ENCODE assay signal across 9 cellular contexts in the genomic region with DNA sequence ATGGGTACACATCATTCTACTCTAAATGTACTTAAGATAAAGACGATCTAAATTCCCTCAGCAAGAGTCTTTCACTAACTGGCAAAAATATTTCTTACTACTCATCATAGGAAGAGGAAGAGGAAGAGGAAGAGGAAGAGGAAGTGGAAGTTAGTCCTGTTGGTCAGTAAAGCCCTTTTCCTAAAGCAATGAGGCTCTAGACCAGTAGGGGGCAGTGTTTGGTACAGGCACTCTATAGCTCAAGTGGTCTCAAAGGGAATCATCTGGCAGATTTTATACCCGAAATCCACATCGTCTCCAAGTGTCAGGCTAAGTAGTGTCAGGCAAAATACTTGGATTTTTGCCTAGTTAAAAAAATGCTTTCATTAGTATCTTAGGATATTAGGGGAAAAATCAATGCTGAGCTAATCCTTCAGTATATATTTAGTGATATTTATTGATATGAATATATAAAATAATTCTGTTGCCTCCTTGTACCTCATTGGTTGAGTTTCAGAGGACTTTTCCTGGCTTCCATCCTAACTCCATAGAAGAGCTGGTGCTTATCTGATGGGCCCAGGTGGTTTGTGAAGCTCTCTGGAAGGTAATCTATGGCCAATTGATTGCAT. TPM values are rescaled to one million over a fixed set of nuclear protein-coding genes. Genes with fewer than 3 reads are reported as not detected.
DNase-seq lines count a peak whose midpoint lies in the region; ATAC-seq and TF ChIP-seq lines count a peak whose summit lies in the region.
"Had no signal": no experiment of that assay in that cellular context is flagged by ENCODE, and none has a peak within 500 bp of the region (broad histone marks: within the 10 kb centered on the region; RNA-seq: fewer than 3 reads in every experiment).

No MANE protein-coding gene starts in this region.

- H3K4me3 Mint-ChIP-seq in stimulated activated memory B cell treated with anti-CD40 and anti-IgM and Interleukin-4, amounts not matched to agents 10 μg/mL and 1 μg/mL and 100 μg/mL, for 72 hours: no peak overlapping the region

- H3K4me1 Mint-ChIP-seq in stimulated activated memory B cell treated with anti-CD40 and anti-IgM and Interleukin-4, amounts not matched to agents 10 μg/mL and 1 μg/mL and 100 μg/mL, for 72 hours: no peaks in the 10 kb centered on the region

- no peak for TF ChIP-seq POLR2A in HCT116 (IDR thresholded peaks at IDR 0.05; ENCODE audit: borderline replicate concordance, extremely low read depth, insufficient read depth, insufficient read length)

- no peaks in the 10 kb centered on the region for H3K9me2 ChIP-seq in HCT116 (ENCODE audit: insufficient read depth)

- H3K4me3 ChIP-seq in HCT116 (replicated peaks in 1 of 2; ENCODE audit: low read depth in 1 of 2, low read length in 2 of 2): no peak overlapping the region

- H3K9ac ChIP-seq in HCT116 (ENCODE audit: low read length): no peak overlapping the region

- no peaks in the 10 kb centered on the region for H3K9me3 ChIP-seq in HCT116 (ENCODE audit: control insufficient read depth in 1 of 2, insufficient read depth in 1 of 2, low read depth in 1 of 2, low read length in 2 of 2)

- peak; percentile 63 for TF ChIP-seq RAD21 in HCT116 (IDR thresholded peaks at IDR 0.05; ENCODE audit: low read depth)

- peak overlapping the region; percentile 70 for H3K27ac ChIP-seq in HCT116 (ENCODE audit: low read depth, low read length)

- H3K36me3 Mint-ChIP-seq in stimulated activated memory B cell treated with anti-CD40 and anti-IgM and Interleukin-4, amounts not matched to agents 10 μg/mL and 1 μg/mL and 100 μg/mL, for 72 hours: no peaks in the 10 kb centered on the region

- H3K79me2 ChIP-seq in HCT116 (ENCODE audit: insufficient read depth, low read length): peaks cover 100% of the 10 kb centered on the region

- no peak overlapping the region for H3K27ac Mint-ChIP-seq in stimulated activated memory B cell treated with anti-CD40 and anti-IgM and Interleukin-4, amounts not matched to agents 10 μg/mL and 1 μg/mL and 100 μg/mL, for 72 hours

- H3K36me3 ChIP-seq in HCT116 (ENCODE audit: control insufficient read depth in 1 of 2, insufficient read depth in 2 of 2, low read length in 2 of 2): peaks cover 1 to 47% of the 10 kb centered on the region in 2 experiments; a peak in 3 of 4 replicates

- peak; percentile 22 to 95 (median 92); a peak in 5 of 6 replicates for TF ChIP-seq CTCF in HCT116 (IDR thresholded peaks at IDR 0.05 in 2 of 3, conservative IDR thresholded peaks at IDR 0.05 in 1 of 3; ENCODE audit: borderline replicate concordance in 1 of 3, insufficient read depth in 1 of 3, low read depth in 2 of 3, low read length in 2 of 3)

- DNase-seq in CMK (ENCODE audit: low read depth) (peak; percentile 69), HCT116 (ENCODE audit: low read depth, low spot score) (peak; percentile 57), SK-N-DZ (ENCODE audit: low spot score) (peak; percentile 4), head of caudate nucleus (peak in 31 of 42 donors; percentile 30 to 91 (median 63)), T1000 (lab: John Stamatoyannopoulos, UW) (no peak), NCI-H774 (lab: John Stamatoyannopoulos, UW) (no peak)
- peak; percentile 46 for DNase-seq in stimulated activated CD8-positive, alpha-beta memory T cell treated with anti-CD3 and anti-CD28 coated beads, Interleukin-4, amount 100 ng/mL, for 48 hours

- RAD21 ChIA-PET in HCT116 (lab: Charles Lee; ENCODE audit: low non-redundant PET in 1 of 2, low total read pairs in 2 of 2, uncharacterized antibody in 2 of 2, unreplicated experiment in 2 of 2): no interaction called here

- ATAC-seq in HCT116: peak; percentile 35; the same call in 1 of the 2 replicates
- no peak for ATAC-seq in stimulated activated memory B cell treated with anti-CD40 and anti-IgM and Interleukin-4, amounts not matched to agents 10 μg/mL and 1 μg/mL and 100 μg/mL, for 72 hours

- no peak overlapping the region for H2AFZ ChIP-seq in HCT116 (ENCODE audit: low read depth, low read length, poor library complexity, severe bottlenecking)

- peaks cover 16% of the 10 kb centered on the region for H3K27me3 Mint-ChIP-seq in stimulated activated memory B cell treated with anti-CD40 and anti-IgM and Interleukin-4, amounts not matched to agents 10 μg/mL and 1 μg/mL and 100 μg/mL, for 72 hours

- H3K9me3 Mint-ChIP-seq in stimulated activated memory B cell treated with anti-CD40 and anti-IgM and Interleukin-4, amounts not matched to agents 10 μg/mL and 1 μg/mL and 100 μg/mL, for 72 hours: peaks cover 3% of the 10 kb centered on the region

- H4K20me1 ChIP-seq in HCT116 (ENCODE audit: insufficient read depth): no peaks in the 10 kb centered on the region

- POLR2A ChIA-PET in HCT116 (lab: Charles Lee): interaction anchor here (0.7 to 1.5 kb wide), 3 partner anchors 46 to 95 kb away, joined by 3 to 4 read pairs (median 3); no protein-coding TSS in a partner anchor

- peaks cover 86 to 98% of the 10 kb centered on the region in 2 experiments for H3K4me1 ChIP-seq in HCT116 (ENCODE audit: control insufficient read depth in 1 of 2, insufficient read depth in 2 of 2, low read length in 2 of 2)

- BruUV-seq in HCT116 (replicated peaks; lab: Mats Ljungman, UMichigan): no TSS peak

- CTCF ChIA-PET in HCT116 (lab: Charles Lee): interaction anchor here (0.6 to 1.8 kb wide), 15 partner anchors 9 to 453 kb away, joined by 3 to 13 read pairs (median 4); no protein-coding TSS in a partner anchor

- H3K4me2 ChIP-seq in HCT116 (ENCODE audit: low read length): peak overlapping the region; percentile 57

- intact Hi-C loops in HCT116 (cut with micrococcal nuclease) (loop anchor here (1.0 to 10.0 kb wide), 3 partner anchors 89 to 397 kb away; no protein-coding TSS in a partner anchor), head of caudate nucleus (cut with DNase I) (loop anchor here (10.0 kb wide), 1 partner anchor 197 kb away; no protein-coding TSS in a partner anchor)

- no peaks in the 10 kb centered on the region for H3K27me3 ChIP-seq in HCT116 (ENCODE audit: insufficient read depth, low read length)

TF ChIP-seq in HCT116, 20 proteins besides CTCF, POLR2A, EP300 and RAD21:
- no peak for TF ChIP-seq ELF1 (IDR thresholded peaks at IDR 0.05; ENCODE audit: borderline replicate concordance, low read depth)
- TF ChIP-seq CEBPB (IDR thresholded peaks at IDR 0.05; ENCODE audit: low read depth): no peak
- no peak for TF ChIP-seq ZNF274 (IDR thresholded peaks at IDR 0.05; ENCODE audit: low read depth, low read length)
- no peak for TF ChIP-seq EZH2phosphoT487 (IDR thresholded peaks at IDR 0.05; ENCODE audit: borderline replicate concordance)
- TF ChIP-seq FOSL1 (IDR thresholded peaks at IDR 0.05; ENCODE audit: low read depth): no peak
- no peak for TF ChIP-seq JUND (IDR thresholded peaks at IDR 0.05)
- peak; percentile 37; the same call in 1 of the 2 replicates for TF ChIP-seq SP1 (IDR thresholded peaks at IDR 0.05; ENCODE audit: low read depth)
- TF ChIP-seq, protein P1, sequence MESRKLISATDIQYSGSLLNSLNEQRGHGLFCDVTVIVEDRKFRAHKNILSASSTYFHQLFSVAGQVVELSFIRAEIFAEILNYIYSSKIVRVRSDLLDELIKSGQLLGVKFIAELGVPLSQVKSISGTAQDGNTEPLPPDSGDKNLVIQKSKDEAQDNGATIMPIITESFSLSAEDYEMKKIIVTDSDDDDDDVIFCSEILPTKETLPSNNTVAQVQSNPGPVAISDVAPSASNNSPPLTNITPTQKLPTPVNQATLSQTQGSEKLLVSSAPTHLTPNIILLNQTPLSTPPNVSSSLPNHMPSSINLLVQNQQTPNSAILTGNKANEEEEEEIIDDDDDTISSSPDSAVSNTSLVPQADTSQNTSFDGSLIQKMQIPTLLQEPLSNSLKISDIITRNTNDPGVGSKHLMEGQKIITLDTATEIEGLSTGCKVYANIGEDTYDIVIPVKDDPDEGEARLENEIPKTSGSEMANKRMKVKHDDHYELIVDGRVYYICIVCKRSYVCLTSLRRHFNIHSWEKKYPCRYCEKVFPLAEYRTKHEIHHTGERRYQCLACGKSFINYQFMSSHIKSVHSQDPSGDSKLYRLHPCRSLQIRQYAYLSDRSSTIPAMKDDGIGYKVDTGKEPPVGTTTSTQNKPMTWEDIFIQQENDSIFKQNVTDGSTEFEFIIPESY (IDR thresholded peaks at IDR 0.05; ENCODE audit: extremely low read depth, insufficient replicate concordance, low read length): no peak
- TF ChIP-seq CBX3 (IDR thresholded peaks at IDR 0.05; ENCODE audit: low read depth): peak; percentile 72; the same call in 1 of the 2 replicates
- TF ChIP-seq, protein P2, sequence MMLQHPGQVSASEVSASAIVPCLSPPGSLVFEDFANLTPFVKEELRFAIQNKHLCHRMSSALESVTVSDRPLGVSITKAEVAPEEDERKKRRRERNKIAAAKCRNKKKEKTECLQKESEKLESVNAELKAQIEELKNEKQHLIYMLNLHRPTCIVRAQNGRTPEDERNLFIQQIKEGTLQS (IDR thresholded peaks at IDR 0.05): no peak
- no peak for TF ChIP-seq EZH2 (IDR thresholded peaks at IDR 0.05)
- no peak for TF ChIP-seq ZFX (IDR thresholded peaks at IDR 0.05)
- TF ChIP-seq SIN3A (IDR thresholded peaks at IDR 0.05; ENCODE audit: low read depth): no peak; the same call in 1 of the 2 replicates
- TF ChIP-seq, protein P3, sequence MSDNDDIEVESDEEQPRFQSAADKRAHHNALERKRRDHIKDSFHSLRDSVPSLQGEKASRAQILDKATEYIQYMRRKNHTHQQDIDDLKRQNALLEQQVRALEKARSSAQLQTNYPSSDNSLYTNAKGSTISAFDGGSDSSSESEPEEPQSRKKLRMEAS (IDR thresholded peaks at IDR 0.05): peak; percentile 42; the same call in 1 of the 2 replicates
- TF ChIP-seq TCF7L2 (IDR thresholded peaks at IDR 0.05; ENCODE audit: borderline replicate concordance, extremely low read depth, insufficient read depth, insufficient read length): no peak

RNA-seq across cellular contexts. Expression of a gene that starts 7.7 kb away (rescaled TPM):
- 8.9 TPM for total RNA-seq in HCT116 (2021; ENCODE audit: unreplicated experiment)
- polyA plus RNA-seq in HCT116 (2012): 0.34 and 0.35 TPM in 2 replicates
- polyA plus RNA-seq in SK-N-DZ (2014; cell fraction: cytosol; rRNA removed): not detected in 2 replicates
- polyA plus RNA-seq in SK-N-DZ (2014; cell fraction: nucleus; rRNA removed): not detected in 2 replicates
- polyA plus RNA-seq: esophagus had no signal

Comparison
In these comparisons a context has a peak if more than half of its experiments do, and no peak if none do; other contexts are left out.
1. DNase-seq: peak in CMK (single experiment), HCT116 (single experiment), SK-N-DZ (single experiment), head of caudate nucleus (31 of 42) and stimulated activated CD8-positive, alpha-beta memory T cell treated with anti-CD3 and anti-CD28 coated beads, Interleukin-4, amount 100 ng/mL, for 48 hours (single experiment); none in T1000 (single experiment) and NCI-H774 (single experiment).